Comparison of ENCODE assay signal across 8 cellular contexts in genomic region chr6:89830385-89830809, GRCh38. TPM values are rescaled to one million over a fixed set of nuclear protein-coding genes. Genes with fewer than 3 reads are reported as not detected.
DNase-seq lines count a peak whose midpoint lies in the region; ATAC-seq, FAIRE-seq and TF ChIP-seq lines count a peak whose summit lies in the region.

No MANE protein-coding gene starts in this region.

- H3K79me2 ChIP-seq in GM23338 (replicated peaks; ENCODE audit: insufficient read depth), result peaks cover 54% of the 10 kb centered on the region
- H3K79me2 ChIP-seq in PC-9 (ENCODE audit: low read depth), result peaks cover 19% of the 10 kb centered on the region
- H3K79me2 ChIP-seq in fibroblast of lung (ENCODE audit: control insufficient read depth, insufficient read depth, low read length), result peaks cover 22% of the 10 kb centered on the region

- no peaks in the 10 kb centered on the region; the same call in 2 of the 3 replicates for H3K4me1 Mint-ChIP-seq in GM23338

- H3K4me1 ChIP-seq in GM23338 (ENCODE audit: insufficient read depth) (peaks cover 11% of the 10 kb centered on the region; the same call in 1 of the 2 replicates), PC-9 (replicated peaks; ENCODE audit: insufficient read depth) (0 out of 2 replicates have a peak, but pooled peaks cover 3% of the 10 kb centered on the region), fibroblast of lung (ENCODE audit: control insufficient read depth, extremely low read depth, insufficient read depth, low read length) (no peaks in the 10 kb centered on the region)

- H3K27ac ChIP-seq in GM23338 (ENCODE audit: low read depth), result peak overlapping the region; percentile 86
- no peak overlapping the region for H3K27ac ChIP-seq in PC-9
- H3K27ac ChIP-seq in fibroblast of lung (ENCODE audit: insufficient read depth, low read length), result peak overlapping the region; percentile 55

- DNase-seq in GM23338 (ENCODE audit: low spot score) (no peak), PC-9 (no peak), fibroblast of lung (ENCODE audit: low read depth in 2 of 2) (no peak), skeletal muscle cell (ENCODE audit: low read depth) (no peak), CD1c-positive myeloid dendritic cell (ENCODE audit: extremely low spot score) (no peak), GM12892 (ENCODE audit: insufficient read length) (no peak), epidermal melanocyte (ENCODE audit: insufficient read length, low spot score) (no peak), SIG-M5 treated with dmso at 0.1 percent for 504 hours (lab: John Stamatoyannopoulos, UW; ENCODE audit: unreplicated experiment) (no peak)

- CTCF ChIA-PET in PC-9 (lab: Charles Lee), result no interaction called here

- peaks cover 7% of the 10 kb centered on the region for H3F3A ChIP-seq in GM23338 (replicated peaks; ENCODE audit: low read depth)
- H3F3A ChIP-seq in PC-9 (ENCODE audit: insufficient read depth, low read depth), result no peaks in the 10 kb centered on the region

- peaks cover 20% of the 10 kb centered on the region; the same call in 1 of the 2 replicates for H3K36me3 ChIP-seq in GM23338 (ENCODE audit: insufficient read depth)
- H3K36me3 ChIP-seq in PC-9 (ENCODE audit: low read depth), result no peaks in the 10 kb centered on the region
- peaks cover 4% of the 10 kb centered on the region for H3K36me3 ChIP-seq in fibroblast of lung (ENCODE audit: control insufficient read depth, insufficient read depth, low read length)

- no peaks in the 10 kb centered on the region for H3K9me3 Mint-ChIP-seq in GM23338

- H3K27me3 Mint-ChIP-seq in GM23338 (ENCODE audit: insufficient read depth, low read depth, poor library complexity), result peaks cover 5% of the 10 kb centered on the region

- no peak for TF ChIP-seq CTCF in GM23338 (conservative IDR thresholded peaks at IDR 0.05; ENCODE audit: low read depth in 2 of 2)
- TF ChIP-seq CTCF in PC-9 (conservative IDR thresholded peaks at IDR 0.05), result no peak
- TF ChIP-seq CTCF in fibroblast of lung (conservative IDR thresholded peaks at IDR 0.05 in 1 of 2, IDR thresholded peaks at IDR 0.05 in 1 of 2; ENCODE audit: low read depth in 1 of 2, low read length in 2 of 2), result no peak

- intact Hi-C loops in PC-9 (cut with micrococcal nuclease; ENCODE audit: unreplicated experiment), result no loop called here

- H4K20me1 ChIP-seq in GM23338 (replicated peaks; ENCODE audit: insufficient read depth) (peaks cover 11% of the 10 kb centered on the region), PC-9 (ENCODE audit: insufficient read depth) (no peaks in the 10 kb centered on the region), fibroblast of lung (ENCODE audit: control insufficient read depth, extremely low read depth, insufficient read depth, low read length) (no peaks in the 10 kb centered on the region)

- H3K4me3 Mint-ChIP-seq in GM23338, result peak overlapping the region; percentile 93

- no peaks in the 10 kb centered on the region for H3K27me3 ChIP-seq in GM23338 (ENCODE audit: insufficient read depth)
- no peaks in the 10 kb centered on the region for H3K27me3 ChIP-seq in PC-9 (ENCODE audit: insufficient read depth, low read depth)
- H3K27me3 ChIP-seq in fibroblast of lung (ENCODE audit: control insufficient read depth, insufficient read depth, low read length), result no peaks in the 10 kb centered on the region

- FAIRE-seq in GM12892 (lab: Jason Lieb, UNC), result no peak

- POLR2A ChIA-PET in PC-9 (lab: Charles Lee; ENCODE audit: unreplicated experiment), result interaction anchor here (0.5 kb wide), 1 partner anchor 20 kb away, joined by 25 read pairs; no protein-coding TSS in a partner anchor

- H3K4me3 ChIP-seq in GM23338, result peak overlapping the region; percentile 77
- peak overlapping the region; percentile 74 for H3K4me3 ChIP-seq in PC-9
- peak overlapping the region; percentile 37 to 97 (median 78) for H3K4me3 ChIP-seq in fibroblast of lung (replicated peaks in 1 of 4; ENCODE audit: control extremely low read depth in 1 of 4, insufficient read depth in 1 of 4, low read depth in 3 of 4, low read length in 4 of 4)
- H3K4me3 ChIP-seq in skeletal muscle cell (ENCODE audit: low read depth, low read length), result peak overlapping the region; percentile 92

- no peak for TF ChIP-seq POLR2A in GM12892 (IDR thresholded peaks at IDR 0.05; ENCODE audit: low read depth, low read length)

- H3K27ac Mint-ChIP-seq in GM23338, result peak overlapping the region; percentile 99

- H3K9ac ChIP-seq in fibroblast of lung (ENCODE audit: insufficient read depth, low read length), result peak overlapping the region; percentile 56

- H3K4me2 ChIP-seq in GM23338, result peak overlapping the region; percentile 93
- peak overlapping the region; percentile 78 for H3K4me2 ChIP-seq in PC-9
- peak overlapping the region; percentile 91 for H3K4me2 ChIP-seq in fibroblast of lung (ENCODE audit: extremely low read depth, insufficient read depth, low read length)

- H3K9me2 ChIP-seq in GM23338 (ENCODE audit: insufficient read depth), result no peaks in the 10 kb centered on the region
- H3K9me2 ChIP-seq in PC-9 (ENCODE audit: insufficient read depth), result no peaks in the 10 kb centered on the region

- no TSS peak for BruUV-seq in PC-9 (replicated peaks; lab: Mats Ljungman, UMichigan)

- peaks cover 43% of the 10 kb centered on the region for H3K36me3 Mint-ChIP-seq in GM23338 (ENCODE audit: low read depth)

- H2AFZ ChIP-seq in GM23338, result no peak overlapping the region
- peak overlapping the region; percentile 90 for H2AFZ ChIP-seq in PC-9
- peak overlapping the region; percentile 10 for H2AFZ ChIP-seq in fibroblast of lung (ENCODE audit: low read length)

- ATAC-seq in GM23338, result peak; percentile 3; the same call in 2 of the 3 replicates

- H3K9me3 ChIP-seq in PC-9 (ENCODE audit: insufficient read depth, low read depth) (no peaks in the 10 kb centered on the region), fibroblast of lung (ENCODE audit: control insufficient read depth, insufficient read depth, low read depth, low read length) (no peaks in the 10 kb centered on the region)

RNA-seq across cellular contexts. Expression of gene CASP8AP2, which starts 0.7 kb away (rescaled TPM):
- total RNA-seq in GM23338 (2014; rRNA removed; shearing (Covaris generic)), result 22.8 and 31.3 TPM in 2 replicates
- polyA plus RNA-seq in GM23338 (2016; fragmentation: Nextera tagmentation; extraction: Ambion mirVana) (51.7 and 75.5 TPM in 2 replicates), fibroblast of lung (9.5 and 10.8 TPM in 2 replicates)
- total RNA-seq in PC-9 (2021) (14.7 and 17.4 TPM in 2 replicates), fibroblast of lung (12.8 and 13.4 TPM in 2 replicates)
- 5.9 and 7.2 TPM in 2 replicates for polyA plus RNA-seq in fibroblast of lung (2012)
- polyA minus RNA-seq in fibroblast of lung (ENCODE audit: low replicate concordance), result 2.3 and 2.7 TPM in 2 replicates
- polyA plus RNA-seq in GM12892 (2012; ENCODE audit: missing spikeins), result 12.6 TPM

RNA-seq across cellular contexts. Expression of gene MDN1, which starts 10.8 kb away (rescaled TPM):
- 199 and 217 TPM in 2 replicates for total RNA-seq in GM23338 (2014; rRNA removed; shearing (Covaris generic))
- 165 and 187 TPM in 2 replicates for polyA plus RNA-seq in GM23338 (2016; fragmentation: Nextera tagmentation; extraction: Ambion mirVana)
- 38.1 and 38.6 TPM in 2 replicates for total RNA-seq in PC-9 (2021)
- 20.3 and 23.5 TPM in 2 replicates for total RNA-seq in fibroblast of lung
- 5.9 and 7.2 TPM in 2 replicates for polyA plus RNA-seq in fibroblast of lung
- polyA plus RNA-seq in fibroblast of lung (2012), result 10.0 and 12.0 TPM in 2 replicates
- polyA minus RNA-seq in fibroblast of lung (ENCODE audit: low replicate concordance), result 14.2 and 24.3 TPM in 2 replicates
- polyA plus RNA-seq in GM12892 (2012; ENCODE audit: missing spikeins), result 19.5 TPM
